Comparison of ENCODE assay signal across 6 cellular contexts in the genomic region with DNA sequence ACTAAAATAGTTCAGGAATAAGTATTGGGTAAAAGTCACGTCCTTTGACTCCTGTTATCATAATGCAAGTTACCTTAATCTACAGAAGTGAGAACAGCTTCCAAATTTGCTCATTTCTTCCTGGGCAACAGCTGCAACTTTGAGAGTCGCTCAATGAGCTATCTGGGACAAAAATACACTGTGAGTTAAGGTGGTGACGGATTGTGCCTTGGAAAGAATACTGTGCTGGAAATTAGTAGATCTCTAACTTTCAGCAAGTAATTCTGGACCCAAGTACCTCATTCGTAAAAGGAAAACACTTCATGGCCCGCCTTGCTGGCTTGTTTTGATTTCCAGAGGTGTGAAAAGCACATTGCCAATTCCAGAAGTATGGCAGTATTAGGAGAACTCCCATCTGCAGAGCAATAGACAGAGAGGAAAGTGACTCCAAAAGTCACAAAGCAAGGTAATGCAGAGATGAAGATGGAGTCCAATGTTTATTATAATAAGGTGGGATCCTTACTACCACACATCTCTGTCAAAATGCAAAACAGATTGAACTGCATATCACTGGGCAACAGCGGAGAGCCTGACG.
"Had no signal": no experiment of that assay in that cellular context is flagged by ENCODE, and none has a peak within 500 bp of the region (broad histone marks: within the 10 kb centered on the region; RNA-seq: fewer than 3 reads in every experiment).

No MANE protein-coding gene starts in this region.

- H3K9ac ChIP-seq: GM23248 had no signal

- H3K4me1 ChIP-seq: HAP-1 had no signal

- H3K4me3 ChIP-seq: GM23248, HAP-1, K562 had no signal

- H3K36me3 ChIP-seq: HAP-1 had no signal

- H3K27ac ChIP-seq: GM23248 had no signal

- DNase-seq: GM23248, GOT3, H7, IMR-90 had no signal

- H3K9me3 ChIP-seq: HAP-1 had no signal

- ATAC-seq: K562 had no signal

- H2AFZ ChIP-seq: GM23248 had no signal
